ENCODE assay signal across 9 cellular contexts in the genomic region with DNA sequence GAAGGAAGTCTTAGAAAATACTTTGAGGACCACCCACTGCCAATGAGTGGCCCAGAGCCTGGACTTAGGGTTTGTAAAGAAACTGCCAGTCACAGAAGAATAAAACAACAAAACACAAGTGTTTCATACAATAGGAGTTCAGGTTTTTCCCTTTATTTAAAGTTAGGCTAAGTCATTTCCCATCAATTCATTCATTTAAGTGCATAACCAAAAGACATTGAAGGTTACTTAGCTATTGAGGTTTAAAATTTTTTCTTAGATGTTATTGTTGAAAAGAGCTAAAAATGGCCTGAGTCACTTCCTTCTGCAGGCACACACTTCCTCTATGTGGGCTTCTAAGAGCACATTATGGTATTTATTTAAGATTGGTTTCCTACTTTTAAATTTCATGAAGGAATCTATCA. TPM values are rescaled to one million over a fixed set of nuclear protein-coding genes. Genes with fewer than 3 reads are reported as not detected.
DNase-seq lines count a peak whose midpoint lies in the region; ATAC-seq, FAIRE-seq and TF ChIP-seq lines count a peak whose summit lies in the region.
"Had no signal": no experiment of that assay in that cellular context is flagged by ENCODE, and none has a peak within 500 bp of the region (broad histone marks: within the 10 kb centered on the region; RNA-seq: fewer than 3 reads in every experiment).

No MANE protein-coding gene starts in this region.

- H3K4me1 Mint-ChIP-seq in T-helper 2 cell treated with Interferon-gamma antibody and Interleukin-4, amounts not matched to agents 5 μg/mL and 100 μg/mL, for 36 hours (ENCODE audit: low read depth) = peaks cover 29% of the 10 kb centered on the region

- peak overlapping the region in 2 of 3 donors; percentile 3 to 5 for H3K27ac ChIP-seq in right lobe of liver
- no peak overlapping the region for H3K27ac ChIP-seq in HepG2 (ENCODE audit: extremely low read length, insufficient read depth, low read length)
- peak overlapping the region in 3 of 4 donors; percentile 8 to 68 (median 16) for H3K27ac ChIP-seq in upper lobe of left lung

- POLR2A ChIA-PET in HepG2 (lab: Yijun Ruan, JAX) = no interaction called here

- H3K4me3 Mint-ChIP-seq in T-helper 2 cell treated with Interferon-gamma antibody and Interleukin-4, amounts not matched to agents 5 μg/mL and 100 μg/mL, for 36 hours = peak overlapping the region; percentile 41

- no peak for TF ChIP-seq POLR2A in right lobe of liver (IDR thresholded peaks at IDR 0.05)
- no peak for TF ChIP-seq POLR2A in HepG2 (IDR thresholded peaks at IDR 0.05; ENCODE audit: insufficient read depth in 1 of 2, low read depth in 2 of 2, low read length in 2 of 2)
- no peak for TF ChIP-seq POLR2A in upper lobe of left lung (IDR thresholded peaks at IDR 0.05)

- peaks cover 7% of the 10 kb centered on the region for H3K36me3 Mint-ChIP-seq in T-helper 2 cell treated with Interferon-gamma antibody and Interleukin-4, amounts not matched to agents 5 μg/mL and 100 μg/mL, for 36 hours (ENCODE audit: low read depth)

- peak; percentile 40 to 77 (median 56) for ATAC-seq in right lobe of liver
- no peak for ATAC-seq in HepG2
- ATAC-seq in upper lobe of left lung (ENCODE audit: low FRiP score in 2 of 2) = peak in 1 of 2 donors; percentile 52
- ATAC-seq in HG02885 (IDR thresholded peaks at IDR 0.05; ENCODE audit: poor library complexity, unreplicated experiment) = no peak

- H3K4me1 ChIP-seq in right lobe of liver (peaks cover 0 to 5% (median 0%) of the 10 kb centered on the region in 4 donors), HepG2 (ENCODE audit: insufficient read depth, low read length) (peaks cover 17% of the 10 kb centered on the region), upper lobe of left lung (peaks cover 10 to 17% (median 11%) of the 10 kb centered on the region in 4 donors)

- no peaks in the 10 kb centered on the region for H3K79me2 ChIP-seq in HepG2 (ENCODE audit: insufficient read depth, low read length)

- TF ChIP-seq EP300 in HepG2 (IDR thresholded peaks at IDR 0.05; ENCODE audit: low read depth in 2 of 2, low read length in 2 of 2) (no peak), HepG2 (CRISPR knock-in tag; IDR thresholded peaks at IDR 0.05; ENCODE audit: borderline replicate concordance) (no peak), upper lobe of left lung (IDR thresholded peaks at IDR 0.05) (no peak)

- TF ChIP-seq CTCF in right lobe of liver (IDR thresholded peaks at IDR 0.05) (no peak), HepG2 (CRISPR knock-in tag; IDR thresholded peaks at IDR 0.05) (no peak), upper lobe of left lung (IDR thresholded peaks at IDR 0.05) (no peak), GM13976 (IDR thresholded peaks at IDR 0.05; ENCODE audit: borderline replicate concordance, control extremely low read depth, extremely low read depth, insufficient read depth, missing control alignments) (no peak)

- BruUV-seq in HepG2 (replicated peaks; lab: Mats Ljungman, UMichigan) = no TSS peak

- H3K36me3 ChIP-seq in right lobe of liver (no peaks in the 10 kb centered on the region), HepG2 (replicated peaks in 1 of 2; ENCODE audit: control insufficient read depth in 1 of 2, insufficient read depth in 2 of 2, low read length in 2 of 2) (no peaks in the 10 kb centered on the region), upper lobe of left lung (no peaks in the 10 kb centered on the region)

- peaks cover 3% of the 10 kb centered on the region for H3K9me3 Mint-ChIP-seq in T-helper 2 cell treated with Interferon-gamma antibody and Interleukin-4, amounts not matched to agents 5 μg/mL and 100 μg/mL, for 36 hours

- DNase-seq in right lobe of liver (no peak), HepG2 (ENCODE audit: low spot score) (no peak), globus pallidus (ENCODE audit: low spot score) (peak; percentile 11), upper lobe of left lung (no peak), GM13976 (ENCODE audit: low spot score) (no peak), HT-29 (ENCODE audit: low spot score) (no peak)
- DNase-seq in T-helper 2 cell treated with Interferon-gamma antibody and Interleukin-4, amounts not matched to agents 5 μg/mL and 100 μg/mL, for 36 hours (ENCODE audit: low spot score) = no peak
- DNase-seq: Calu3 had no signal

- no peak overlapping the region for H2AFZ ChIP-seq in HepG2 (ENCODE audit: low read length)

- in situ Hi-C loops in HepG2 (cut with HindIII; ENCODE audit: extremely low pct_ligation_motif_present, low pct_unique_long_range_greater_than_20kb) (no loop called here), GM13976 (cut with MboI; ENCODE audit: low sequenced_read_pairs, unreplicated experiment) (no loop called here)

- H3K4me3 ChIP-seq in right lobe of liver (no peak overlapping the region), HepG2 (replicated peaks in 1 of 3; ENCODE audit: insufficient read depth in 1 of 3, low read depth in 2 of 3, low read length in 3 of 3) (no peak overlapping the region), upper lobe of left lung (no peak overlapping the region)

- intact Hi-C loops in right lobe of liver (cut with DNase I) = no loop called here
- intact Hi-C loops in HepG2 (cut with micrococcal nuclease; ENCODE audit: unreplicated experiment) = loop anchor here (5.0 kb wide), 1 partner anchor 170 kb away; no protein-coding TSS in a partner anchor

- TF ChIP-seq RAD21 in HepG2 (CRISPR knock-in tag; IDR thresholded peaks at IDR 0.05) = no peak

- H3K9me3 ChIP-seq in right lobe of liver = no peaks in the 10 kb centered on the region
- H3K9me3 ChIP-seq in HepG2 (ENCODE audit: low read length) = no peaks in the 10 kb centered on the region
- no peaks in the 10 kb centered on the region for H3K9me3 ChIP-seq in upper lobe of left lung

- H3K27ac Mint-ChIP-seq in T-helper 2 cell treated with Interferon-gamma antibody and Interleukin-4, amounts not matched to agents 5 μg/mL and 100 μg/mL, for 36 hours = peak overlapping the region; percentile 75

- peaks cover 20% of the 10 kb centered on the region for H3K27me3 Mint-ChIP-seq in T-helper 2 cell treated with Interferon-gamma antibody and Interleukin-4, amounts not matched to agents 5 μg/mL and 100 μg/mL, for 36 hours (ENCODE audit: low read depth)

- CTCF ChIA-PET in HepG2 (lab: Yijun Ruan, JAX; ENCODE audit: low intra/inter-chr PET ratio, low total read pairs) = no interaction called here

- no peak overlapping the region for H3K9ac ChIP-seq in HepG2 (ENCODE audit: insufficient read depth, low read depth, low read length)

- H3K27me3 ChIP-seq in right lobe of liver (no peaks in the 10 kb centered on the region), HepG2 (ENCODE audit: control insufficient read depth in 1 of 2, insufficient read depth in 2 of 2, low read length in 2 of 2) (peaks cover 1 to 12% of the 10 kb centered on the region in 2 experiments; a peak in 2 of 5 replicates), upper lobe of left lung (no peaks in the 10 kb centered on the region)

- no peaks in the 10 kb centered on the region for H4K20me1 ChIP-seq in HepG2 (ENCODE audit: insufficient read depth, low read length)

- no peak for FAIRE-seq in HepG2 (lab: Jason Lieb, UNC)

- H3K4me2 ChIP-seq in HepG2 (ENCODE audit: low read depth, low read length) = no peak overlapping the region

TF ChIP-seq in HepG2, 621 proteins besides CTCF, POLR2A, EP300 and RAD21 (continues in another document):
- no peak for TF ChIP-seq ZNF430 (CRISPR knock-in tag; IDR thresholded peaks at IDR 0.05)
- TF ChIP-seq FOSL2 (CRISPR knock-in tag; IDR thresholded peaks at IDR 0.05) = no peak
- TF ChIP-seq FOXM1 (CRISPR knock-in tag; IDR thresholded peaks at IDR 0.05) = no peak
- TF ChIP-seq SMC3 (IDR thresholded peaks at IDR 0.05; ENCODE audit: low read length) = no peak
- TF ChIP-seq RXRB (CRISPR knock-in tag; IDR thresholded peaks at IDR 0.05; ENCODE audit: borderline replicate concordance) = no peak
- no peak for TF ChIP-seq ZNF674 (CRISPR knock-in tag; IDR thresholded peaks at IDR 0.05; ENCODE audit: low read depth)

RNA-seq across cellular contexts. Expression of a gene that starts 54.2 kb away (rescaled TPM):
- 1 to 10 TPM in 3 of 6 experiments, under 1 TPM in 3; 0.86 to 1.9 (median 1.0) TPM for total RNA-seq in right lobe of liver
- total RNA-seq in HepG2 (2016; rRNA removed; fragmentation: Illumina TruSeq; extraction: Trizol) = 3.2 and 4.4 TPM in 2 replicates
- 2.7 and 3.0 TPM in 2 replicates for total RNA-seq in HepG2 (2016; cell fraction: cytosol; rRNA removed; fragmentation: Illumina TruSeq; extraction: Trizol; ENCODE audit: low read depth)
- total RNA-seq in HepG2 (2016; cell fraction: insoluble cytoplasmic fraction; rRNA removed; fragmentation: Illumina TruSeq; extraction: Trizol) = 3.0 and 3.8 TPM in 2 replicates
- total RNA-seq in HepG2 (2016; cell fraction: membrane; rRNA removed; fragmentation: Illumina TruSeq; extraction: Trizol) = 3.9 and 4.8 TPM in 2 replicates
- 3.3 and 4.0 TPM in 2 replicates for total RNA-seq in HepG2 (2016; cell fraction: nucleus; rRNA removed; fragmentation: Illumina TruSeq; extraction: Trizol)
- 1.4 and 2.2 TPM in 2 replicates for polyA plus RNA-seq in HepG2 (2011; rRNA removed)
- polyA plus RNA-seq in HepG2 (2011; cell fraction: cytosol; rRNA removed) = 1.1 and 2.0 TPM in 2 replicates
- polyA plus RNA-seq in HepG2 (2011; cell fraction: nucleus; rRNA removed) = 0.93 and 2.3 TPM in 2 replicates
- 1.1 and 1.8 TPM in 2 replicates for polyA plus RNA-seq in HepG2 (2012)
- 4.8 and 5.1 TPM in 2 replicates for polyA plus RNA-seq in HepG2 (2016; cell fraction: cytosol; fragmentation: Illumina TruSeq; extraction: Trizol; ENCODE audit: low read depth)
- 2.6 and 3.1 TPM in 2 replicates for polyA plus RNA-seq in HepG2 (2016; cell fraction: insoluble cytoplasmic fraction; fragmentation: Illumina TruSeq; extraction: Trizol; ENCODE audit: low read depth)
- 3.6 and 4.0 TPM in 2 replicates for polyA plus RNA-seq in HepG2 (2016; cell fraction: membrane; fragmentation: Illumina TruSeq; extraction: Trizol; ENCODE audit: low read depth)
- polyA plus RNA-seq in HepG2 (2016; cell fraction: nucleus; fragmentation: Illumina TruSeq; extraction: Trizol; ENCODE audit: insufficient read depth, low read depth) = 4.9 and 5.6 TPM in 2 replicates
- polyA minus RNA-seq in HepG2 (2011; rRNA and poly(A)+ RNA removed; ENCODE audit: low replicate concordance) = 2.0 and 2.2 TPM in 2 replicates
- 1.8 and 2.2 TPM in 2 replicates for polyA minus RNA-seq in HepG2 (2011; cell fraction: cytosol; rRNA and poly(A)+ RNA removed)
- polyA minus RNA-seq in HepG2 (2011; cell fraction: nucleus; rRNA and poly(A)+ RNA removed) = 3.2 and 4.6 TPM in 2 replicates
- total RNA-seq in upper lobe of left lung = 10 to 100 TPM in 2 of 6 donors, 1 to 10 TPM in 4; 4.1 to 24.0 (median 7.8) TPM
- 0.33 and 0.78 TPM in 2 replicates for total RNA-seq in HT-29 (2014; rRNA removed; shearing (Covaris generic))

Comparison
In these comparisons a context has a peak if more than half of its experiments do, and no peak if none do; other contexts are left out.
1. ATAC-seq: peak in right lobe of liver (4 of 4); none in HepG2 (single experiment) and HG02885 (single experiment).